ENCODE assay signal across 20 cellular contexts in genomic region chr13:26544707-26545106, GRCh38. TPM values are rescaled to one million over a fixed set of nuclear protein-coding genes. Genes with fewer than 3 reads are reported as not detected.
A peak's percentile ranks its signal among the peaks of the same experiment; 100 is the strongest.
DNase-seq lines count a peak whose midpoint lies in the region; ATAC-seq, FAIRE-seq and TF ChIP-seq lines count a peak whose summit lies in the region.
"Had no signal": no experiment of that assay in that cellular context is flagged by ENCODE, and none has a peak within 500 bp of the region (broad histone marks: within the 10 kb centered on the region; RNA-seq: fewer than 3 reads in every experiment).

No MANE protein-coding gene starts in this region.

- no peak for TF ChIP-seq CTCF in HepG2 (CRISPR knock-in tag; IDR thresholded peaks at IDR 0.05)

- POLR2A ChIA-PET in HepG2 (lab: Yijun Ruan, JAX), result interaction anchor here (1.2 kb wide), 1 partner anchor 13 kb away, joined by 4 read pairs; the partner anchor contains the start of gene WASF3

- H3K4me3 ChIP-seq in HepG2 (replicated peaks in 1 of 3; ENCODE audit: insufficient read depth in 1 of 3, low read depth in 2 of 3, low read length in 3 of 3), result no peak overlapping the region
- H3K4me3 ChIP-seq: A549; BLaER1 treated with 17β-estradiol and CSF1 and Interleukin-3, amounts not matched to agents 10 nM and 100 nM; GM12878 had no signal

- H3K79me2 ChIP-seq in HepG2 (ENCODE audit: insufficient read depth, low read length), result no peaks in the 10 kb centered on the region

- H3K4me1 ChIP-seq in HepG2 (ENCODE audit: insufficient read depth, low read length), result peaks cover 17% of the 10 kb centered on the region
- H3K4me1 ChIP-seq: A549, Caco-2 had no signal

- no peaks in the 10 kb centered on the region for H3K9me3 ChIP-seq in HepG2 (ENCODE audit: low read length)
- H3K9me3 ChIP-seq: A549; BLaER1 treated with 17β-estradiol and CSF1 and Interleukin-3, amounts not matched to agents 10 nM and 100 nM; Caco-2 had no signal

- no peak overlapping the region for H2AFZ ChIP-seq in HepG2 (ENCODE audit: low read length)

- intact Hi-C loops in HepG2 (cut with micrococcal nuclease; ENCODE audit: unreplicated experiment), result no loop called here

- H4K20me1 ChIP-seq in HepG2 (ENCODE audit: insufficient read depth, low read length), result no peaks in the 10 kb centered on the region
- H4K20me1 ChIP-seq: BLaER1 treated with 17β-estradiol and CSF1 and Interleukin-3, amounts not matched to agents 10 nM and 100 nM had no signal

- CTCF ChIA-PET in HepG2 (lab: Yijun Ruan, JAX; ENCODE audit: low intra/inter-chr PET ratio, low total read pairs), result no interaction called here

- BruUV-seq in HepG2 (replicated peaks; lab: Mats Ljungman, UMichigan), result no TSS peak

- DNase-seq in NCI-H82 (lab: John Stamatoyannopoulos, UW) (peak; percentile 35), NCI-H82 treated with DMSO at 0.1 percent for 48 hours (lab: John Stamatoyannopoulos, UW; ENCODE audit: unreplicated experiment) (no peak), HepG2 (ENCODE audit: low spot score) (peak; percentile 67), NCI-H128 (lab: John Stamatoyannopoulos, UW; ENCODE audit: unreplicated experiment) (no peak), GM03348 (ENCODE audit: low spot score) (no peak)
- DNase-seq: AML-193; Caco-2; Calu3; CD4-positive, alpha-beta T cell; CD8-positive, alpha-beta T cell; DMS79 treated with DMSO at 0.1 percent for 48 hours; GF-D8 had no signal

- TF ChIP-seq POLR2A in HepG2 (IDR thresholded peaks at IDR 0.05; ENCODE audit: insufficient read depth in 1 of 2, low read depth in 2 of 2, low read length in 2 of 2), result no peak

- H3K4me2 ChIP-seq in HepG2 (ENCODE audit: low read depth, low read length), result peak overlapping the region; percentile 59
- H3K4me2 ChIP-seq: A549; BLaER1 treated with 17β-estradiol and CSF1 and Interleukin-3, amounts not matched to agents 10 nM and 100 nM had no signal

- no peak for FAIRE-seq in HepG2 (lab: Jason Lieb, UNC)
- FAIRE-seq: A549, G401.6, GM12878, GM12892, GM18507 had no signal

- 0% methylated on average over 6 of the region's 8 CpGs for WGBS in HepG2 (ENCODE audit: low lambda C conversion rate)

- no peak overlapping the region for H3K9ac ChIP-seq in HepG2 (ENCODE audit: insufficient read depth, low read depth, low read length)
- H3K9ac ChIP-seq: BLaER1 treated with 17β-estradiol and CSF1 and Interleukin-3, amounts not matched to agents 10 nM and 100 nM had no signal

- peaks cover 0 to 2% of the 10 kb centered on the region in 2 experiments; a peak in 1 of 5 replicates for H3K27me3 ChIP-seq in HepG2 (ENCODE audit: control insufficient read depth in 1 of 2, insufficient read depth in 2 of 2, low read length in 2 of 2)
- H3K27me3 ChIP-seq: BLaER1 treated with 17β-estradiol and CSF1 and Interleukin-3, amounts not matched to agents 10 nM and 100 nM had no signal

- TF ChIP-seq EP300 in HepG2 (IDR thresholded peaks at IDR 0.05; ENCODE audit: low read depth in 2 of 2, low read length in 2 of 2) (no peak), HepG2 (CRISPR knock-in tag; IDR thresholded peaks at IDR 0.05; ENCODE audit: borderline replicate concordance) (no peak)

- peak; percentile 96 for ATAC-seq in HepG2
- ATAC-seq: A549; CD8-positive, alpha-beta T cell; GM12878 had no signal

- no peak for TF ChIP-seq RAD21 in HepG2 (CRISPR knock-in tag; IDR thresholded peaks at IDR 0.05)

- in situ Hi-C loops in HepG2 (cut with HindIII; ENCODE audit: extremely low pct_ligation_motif_present, low pct_unique_long_range_greater_than_20kb), result no loop called here

- H3K36me3 ChIP-seq in HepG2 (replicated peaks in 1 of 2; ENCODE audit: control insufficient read depth in 1 of 2, insufficient read depth in 2 of 2, low read length in 2 of 2), result no peaks in the 10 kb centered on the region
- H3K36me3 ChIP-seq: BLaER1 treated with 17β-estradiol and CSF1 and Interleukin-3, amounts not matched to agents 10 nM and 100 nM had no signal

- H3K27ac ChIP-seq in HepG2 (ENCODE audit: extremely low read length, insufficient read depth, low read length), result no peak overlapping the region
- H3K27ac ChIP-seq: 22Rv1; A549; BLaER1 treated with 17β-estradiol and CSF1 and Interleukin-3, amounts not matched to agents 10 nM and 100 nM; C4-2B had no signal

TF ChIP-seq in HepG2, 621 proteins besides CTCF, POLR2A, EP300 and RAD21 (continues in another document):
- TF ChIP-seq LRRFIP1 (CRISPR knock-in tag; conservative IDR thresholded peaks at IDR 0.05), result no peak
- TF ChIP-seq ZBTB21 (CRISPR knock-in tag; IDR thresholded peaks at IDR 0.05), result no peak
- TF ChIP-seq RARG (CRISPR knock-in tag; IDR thresholded peaks at IDR 0.05; ENCODE audit: low read depth), result no peak
- no peak for TF ChIP-seq ZZZ3 (CRISPR knock-in tag; IDR thresholded peaks at IDR 0.05; ENCODE audit: borderline replicate concordance)
- TF ChIP-seq MBD4 (IDR thresholded peaks at IDR 0.05; ENCODE audit: borderline replicate concordance, low read length), result no peak
- no peak for TF ChIP-seq PREB (CRISPR knock-in tag; IDR thresholded peaks at IDR 0.05)
- TF ChIP-seq PCBP2 (optimal IDR thresholded peaks at IDR 0.05; ENCODE audit: low read depth, low read length, poor library complexity, severe bottlenecking), result no peak
- TF ChIP-seq ZNF180 (CRISPR knock-in tag; IDR thresholded peaks at IDR 0.05; ENCODE audit: borderline replicate concordance, low read depth), result no peak
- no peak for TF ChIP-seq CENPX (CRISPR knock-in tag; IDR thresholded peaks at IDR 0.05)
- TF ChIP-seq ZNF232 (CRISPR knock-in tag; IDR thresholded peaks at IDR 0.05; ENCODE audit: borderline replicate concordance), result no peak
- peak; percentile 100 for TF ChIP-seq IKZF5 (CRISPR knock-in tag; IDR thresholded peaks at IDR 0.05)
- no peak for TF ChIP-seq DDIT3 (CRISPR knock-in tag; IDR thresholded peaks at IDR 0.05)

RNA-seq across cellular contexts. Expression of gene WASF3, which starts 12.8 kb away (rescaled TPM):
- 10.4 and 13.3 TPM in 2 replicates for total RNA-seq in HepG2 (2016; rRNA removed; fragmentation: Illumina TruSeq; extraction: Trizol)
- 2.9 and 3.0 TPM in 2 replicates for total RNA-seq in HepG2 (2016; cell fraction: cytosol; rRNA removed; fragmentation: Illumina TruSeq; extraction: Trizol; ENCODE audit: low read depth)
- 10.6 and 10.8 TPM in 2 replicates for total RNA-seq in HepG2 (2016; cell fraction: insoluble cytoplasmic fraction; rRNA removed; fragmentation: Illumina TruSeq; extraction: Trizol)
- 17.8 and 19.7 TPM in 2 replicates for total RNA-seq in HepG2 (2016; cell fraction: membrane; rRNA removed; fragmentation: Illumina TruSeq; extraction: Trizol)
- total RNA-seq in HepG2 (2016; cell fraction: nucleus; rRNA removed; fragmentation: Illumina TruSeq; extraction: Trizol), result 8.8 and 10.1 TPM in 2 replicates
- polyA plus RNA-seq in HepG2 (2011; rRNA removed), result 12.1 and 17.2 TPM in 2 replicates
- 7.4 and 8.4 TPM in 2 replicates for polyA plus RNA-seq in HepG2 (2011; cell fraction: cytosol; rRNA removed)
- polyA plus RNA-seq in HepG2 (2011; cell fraction: nucleus; rRNA removed), result 8.3 and 8.8 TPM in 2 replicates
- 9.8 and 11.3 TPM in 2 replicates for polyA plus RNA-seq in HepG2 (2012)
- polyA plus RNA-seq in HepG2 (2016; cell fraction: cytosol; fragmentation: Illumina TruSeq; extraction: Trizol; ENCODE audit: low read depth), result 2.2 and 2.4 TPM in 2 replicates
- 12.6 and 14.8 TPM in 2 replicates for polyA plus RNA-seq in HepG2 (2016; cell fraction: insoluble cytoplasmic fraction; fragmentation: Illumina TruSeq; extraction: Trizol; ENCODE audit: low read depth)
- polyA plus RNA-seq in HepG2 (2016; cell fraction: membrane; fragmentation: Illumina TruSeq; extraction: Trizol; ENCODE audit: low read depth), result 12.2 and 13.4 TPM in 2 replicates
- 13.2 and 13.7 TPM in 2 replicates for polyA plus RNA-seq in HepG2 (2016; cell fraction: nucleus; fragmentation: Illumina TruSeq; extraction: Trizol; ENCODE audit: insufficient read depth, low read depth)
- 12.1 TPM in 1 of 2 replicates, not detected in the other for polyA minus RNA-seq in HepG2 (2011; rRNA and poly(A)+ RNA removed; ENCODE audit: low replicate concordance)
- 7.7 and 8.0 TPM in 2 replicates for polyA minus RNA-seq in HepG2 (2011; cell fraction: cytosol; rRNA and poly(A)+ RNA removed)
- 6.6 and 7.0 TPM in 2 replicates for polyA minus RNA-seq in HepG2 (2011; cell fraction: nucleus; rRNA and poly(A)+ RNA removed)
- total RNA-seq: Caco-2; CD8-positive, alpha-beta T cell had no signal

Comparison
In these comparisons a context has a peak if more than half of its experiments do, and no peak if none do; other contexts are left out.
1. DNase-seq: peak in NCI-H82 (single experiment) and HepG2 (single experiment); none in NCI-H82 treated with DMSO at 0.1 percent for 48 hours (single experiment), NCI-H128 (single experiment) and GM03348 (single experiment).